Comparison of ENCODE assay signal across 26 cellular contexts in the genomic region with DNA sequence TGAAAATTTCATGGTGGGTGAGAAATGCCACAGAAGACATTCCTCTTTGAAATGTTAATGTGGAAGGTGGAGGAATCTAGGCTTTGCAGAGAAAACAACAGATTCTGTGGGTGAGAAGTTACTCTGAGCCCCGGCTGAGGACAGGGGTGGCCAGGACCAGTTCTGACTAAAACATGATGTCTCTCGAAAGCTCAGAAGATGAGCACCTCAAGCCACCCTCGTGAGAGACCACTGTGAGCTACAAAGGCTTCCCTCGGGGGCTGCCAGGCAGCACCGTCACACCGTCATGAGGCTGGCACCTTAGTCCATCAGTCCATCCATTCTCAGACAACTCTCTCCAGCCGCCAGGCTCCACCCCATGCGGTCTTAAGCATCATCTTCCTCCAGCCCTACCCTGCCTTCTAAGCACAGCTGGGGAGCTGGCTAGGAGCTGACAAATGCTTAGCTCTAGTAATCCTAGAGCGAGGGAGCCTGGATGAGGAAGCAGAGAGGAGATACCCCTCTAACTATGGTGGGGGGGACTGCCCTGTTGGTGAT.
"Had no signal": no experiment of that assay in that cellular context is flagged by ENCODE, and none has a peak within 500 bp of the region (broad histone marks: within the 10 kb centered on the region; RNA-seq: fewer than 3 reads in every experiment).

No MANE protein-coding gene starts in this region.

- DNase-seq: dorsolateral prefrontal cortex; effector CD4-positive, alpha-beta T cell; foreskin fibroblast; gastrocnemius medialis; head of caudate nucleus; left cardiac atrium; mammary epithelial cell; naive thymus-derived CD8-positive, alpha-beta T cell; nephron progenitor cell; nucleus accumbens; ovary; psoas muscle; right cardiac atrium; sigmoid colon; stimulated activated CD4-positive, alpha-beta T cell treated with anti-CD3 and anti-CD28 coated beads, Interleukin-15, amount 100 ng/mL, for 24 hours; stimulated activated CD4-positive, alpha-beta T cell treated with anti-CD3 and anti-CD28 coated beads, Interleukin-2, amount 100 ng/mL, for 48 hours; stimulated activated naive B cell treated with anti-CD40 and anti-IgM and Interleukin-4, amounts not matched to agents 10 μg/mL and 1 μg/mL and 100 μg/mL, for 72 hours; stimulated activated naive CD8-positive, alpha-beta T cell treated with anti-CD3 and anti-CD28 coated beads, Interleukin-15, amount 100 ng/mL, for 72 hours; transverse colon; uterus had no signal

- H3K4me3 ChIP-seq: dorsolateral prefrontal cortex, gastrocnemius medialis, left lung, ovary, psoas muscle, sigmoid colon, skin epidermis, suprapubic skin, transverse colon, upper lobe of right lung, uterus had no signal

- H3K27ac ChIP-seq: dorsolateral prefrontal cortex, epithelial cell of prostate, gastrocnemius medialis, left lung, ovary, psoas muscle, sigmoid colon, skin epidermis, suprapubic skin, transverse colon, upper lobe of right lung, uterus had no signal

- H3K9me3 ChIP-seq: gastrocnemius medialis, ovary, psoas muscle, sigmoid colon, transverse colon, upper lobe of right lung, uterus had no signal

- H3K36me3 ChIP-seq: gastrocnemius medialis, left lung, ovary, sigmoid colon, suprapubic skin, transverse colon, upper lobe of right lung, uterus had no signal

- H3K27me3 ChIP-seq: dorsolateral prefrontal cortex, left lung, ovary, sigmoid colon, suprapubic skin, transverse colon, upper lobe of right lung, uterus had no signal

- ATAC-seq: esophagus mucosa; gastrocnemius medialis; left cardiac atrium; left lung; naive thymus-derived CD8-positive, alpha-beta T cell; psoas muscle; stimulated activated naive B cell treated with anti-CD40 and anti-IgM and Interleukin-4, amounts not matched to agents 10 μg/mL and 1 μg/mL and 100 μg/mL, for 72 hours; stimulated activated naive CD8-positive, alpha-beta T cell treated with anti-CD3 and anti-CD28 coated beads, Interleukin-15, amount 100 ng/mL, for 72 hours; upper lobe of right lung had no signal

- H3K4me1 ChIP-seq: gastrocnemius medialis, left lung, psoas muscle, sigmoid colon, suprapubic skin, transverse colon, upper lobe of right lung, uterus had no signal
